In the genomic region with DNA sequence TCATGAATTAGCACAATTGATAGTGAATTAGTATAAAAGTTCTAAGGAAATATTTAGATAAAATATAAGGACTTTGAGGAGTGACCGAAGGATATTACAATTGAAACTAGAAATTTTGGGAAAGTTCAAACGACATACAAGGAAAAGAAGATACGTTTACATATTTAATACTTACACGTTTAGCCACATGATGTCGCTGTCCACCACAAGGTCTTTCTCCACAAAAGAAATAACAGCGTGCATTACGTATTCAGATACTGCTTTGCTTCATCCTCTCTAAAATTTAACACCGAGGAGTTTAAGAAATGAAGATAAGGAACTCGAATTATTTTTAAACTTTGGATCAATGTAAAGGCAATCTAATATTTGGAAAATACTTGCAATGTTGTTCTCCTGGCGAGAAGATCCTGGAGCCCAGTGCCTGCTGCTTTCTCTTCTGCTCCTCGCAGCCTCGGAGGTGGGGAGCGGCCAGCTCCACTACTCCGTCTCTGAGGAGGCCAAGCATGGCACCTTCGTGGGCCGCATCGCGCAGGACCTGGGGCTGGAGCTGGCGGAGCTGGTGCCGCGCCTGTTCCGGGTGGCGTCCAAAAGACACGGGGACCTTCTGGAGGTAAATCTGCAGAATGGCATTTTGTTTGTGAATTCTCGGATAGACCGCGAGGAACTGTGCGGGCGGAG, we compare ENCODE assay signal across 10 cellular contexts. TPM values are rescaled to one million over a fixed set of nuclear protein-coding genes. Genes with fewer than 3 reads are reported as not detected.
A peak's percentile ranks its signal among the peaks of the same experiment; 100 is the strongest.
DNase-seq lines count a peak whose midpoint lies in the region; ATAC-seq and TF ChIP-seq lines count a peak whose summit lies in the region.
"Had no signal": no experiment of that assay in that cellular context is flagged by ENCODE, and none has a peak within 500 bp of the region (broad histone marks: within the 10 kb centered on the region; RNA-seq: fewer than 3 reads in every experiment).

A gene (plus strand): TSS at position 242 of the 678 bp plus-strand sequence.

- peaks cover 4% of the 10 kb centered on the region for H3K27me3 Mint-ChIP-seq in activated naive CD4-positive, alpha-beta T cell treated with anti-CD3 and anti-CD28 coated beads, Interleukin-2, amount 10 ng/mL, durations not matched to agents 7 days and 5 days
- H3K27me3 Mint-ChIP-seq in nephron progenitor cell (ENCODE audit: low read depth, poor library complexity): no peaks in the 10 kb centered on the region

- no peak for DNase-seq in activated naive CD4-positive, alpha-beta T cell treated with anti-CD3 and anti-CD28 coated beads, Interleukin-2, amount 10 ng/mL, durations not matched to agents 7 days and 5 days
- no peak for DNase-seq in activated naive CD4-positive, alpha-beta T cell treated with anti-CD3 and anti-CD28 coated beads, Interleukin-2, amount 50 U/mL, for 16 hours
- DNase-seq in astrocyte of the hippocampus (ENCODE audit: low read depth, low spot score) (peak; percentile 5), iPS DF 6.9 (ENCODE audit: low read depth, low spot score) (no peak), thoracic aorta (ENCODE audit: low spot score) (no peak), nephron progenitor cell (no peak)
- DNase-seq: NCI-H187 treated with DMSO at 0.1 percent for 48 hours had no signal

- TF ChIP-seq CTCF in thoracic aorta (IDR thresholded peaks at IDR 0.05) (no peak), nephron progenitor cell (IDR thresholded peaks at IDR 0.05) (no peak)

- H3K4me3 ChIP-seq in iPS DF 6.9 (ENCODE audit: low read length): peak within 1 kb of the TSS; percentile 52; the same call in 1 of the 2 replicates
- peak within 1 kb of the TSS; percentile 60 for H3K4me3 ChIP-seq in thoracic aorta
- H3K4me3 ChIP-seq: BLaER1 had no signal

- peak within 1 kb of the TSS; percentile 49 for H3K27ac Mint-ChIP-seq in activated naive CD4-positive, alpha-beta T cell treated with anti-CD3 and anti-CD28 coated beads, Interleukin-2, amount 10 ng/mL, durations not matched to agents 7 days and 5 days
- no peak within 1 kb of the TSS for H3K27ac Mint-ChIP-seq in nephron progenitor cell

- peaks cover 2% of the 10 kb centered on the region for H3K36me3 Mint-ChIP-seq in activated naive CD4-positive, alpha-beta T cell treated with anti-CD3 and anti-CD28 coated beads, Interleukin-2, amount 10 ng/mL, durations not matched to agents 7 days and 5 days
- H3K36me3 Mint-ChIP-seq in nephron progenitor cell (ENCODE audit: low read depth): peaks cover 77% of the 10 kb centered on the region

- H3K27me3 ChIP-seq in iPS DF 6.9 (ENCODE audit: control insufficient read depth, insufficient read depth, low read length) (no peaks in the 10 kb centered on the region), thoracic aorta (replicated peaks; ENCODE audit: insufficient read depth) (no peaks in the 10 kb centered on the region)
- H3K27me3 ChIP-seq: BLaER1 had no signal

- no peak for ATAC-seq in thoracic aorta (ENCODE audit: insufficient number of reproducible peaks, low FRiP score, low read depth)
- ATAC-seq in HG02884 (IDR thresholded peaks at IDR 0.05; ENCODE audit: unreplicated experiment): no peak
- no peak for ATAC-seq in GM18519 (IDR thresholded peaks at IDR 0.05; ENCODE audit: low FRiP score, unreplicated experiment)

- no peak within 1 kb of the TSS for H3K27ac ChIP-seq in iPS DF 6.9 (ENCODE audit: low read length)
- no peak within 1 kb of the TSS for H3K27ac ChIP-seq in thoracic aorta
- H3K27ac ChIP-seq: BLaER1 had no signal

- WGBS in iPS DF 6.9 (ENCODE audit: insufficient coverage, insufficient read length): no CpG with 5 or more reads among the region's 29 CpGs

- H3K9me3 ChIP-seq in iPS DF 6.9 (ENCODE audit: control insufficient read depth, insufficient read depth, low read length) (no peaks in the 10 kb centered on the region), thoracic aorta (peaks cover 6% of the 10 kb centered on the region)

- peaks cover 24% of the 10 kb centered on the region for H3K9me3 Mint-ChIP-seq in activated naive CD4-positive, alpha-beta T cell treated with anti-CD3 and anti-CD28 coated beads, Interleukin-2, amount 10 ng/mL, durations not matched to agents 7 days and 5 days
- peaks cover 83% of the 10 kb centered on the region for H3K9me3 Mint-ChIP-seq in nephron progenitor cell

- H3K4me1 ChIP-seq in iPS DF 6.9 (ENCODE audit: control insufficient read depth, insufficient read depth, low read length) (no peaks in the 10 kb centered on the region), thoracic aorta (ENCODE audit: control insufficient read depth in 1 of 2, low read depth in 2 of 2) (no peaks in the 10 kb centered on the region)
- H3K4me1 ChIP-seq: BLaER1 had no signal

- H3K36me3 ChIP-seq in iPS DF 6.9 (ENCODE audit: control insufficient read depth, insufficient read depth, low read length): peaks cover 4% of the 10 kb centered on the region; the same call in 1 of the 2 replicates
- H3K36me3 ChIP-seq in thoracic aorta: no peaks in the 10 kb centered on the region
- H3K36me3 ChIP-seq: BLaER1 had no signal

- H3K4me1 Mint-ChIP-seq in activated naive CD4-positive, alpha-beta T cell treated with anti-CD3 and anti-CD28 coated beads, Interleukin-2, amount 10 ng/mL, durations not matched to agents 7 days and 5 days: no peaks in the 10 kb centered on the region
- no peaks in the 10 kb centered on the region for H3K4me1 Mint-ChIP-seq in nephron progenitor cell

- H3K4me3 Mint-ChIP-seq in activated naive CD4-positive, alpha-beta T cell treated with anti-CD3 and anti-CD28 coated beads, Interleukin-2, amount 10 ng/mL, durations not matched to agents 7 days and 5 days: peak within 1 kb of the TSS; percentile 10
- H3K4me3 Mint-ChIP-seq in nephron progenitor cell: no peak within 1 kb of the TSS

- CTCF ChIA-PET in activated naive CD4-positive, alpha-beta T cell treated with anti-CD3 and anti-CD28 coated beads, Interleukin-2, amount 10 ng/mL, durations not matched to agents 7 days and 5 days (lab: Charles Lee): no interaction called here

RNA-seq across cellular contexts. Expression of the gene that starts here (rescaled TPM):
- total RNA-seq in thoracic aorta: 1 to 10 TPM in 1 of 2 donors, under 1 TPM in 1; 0.68 to 2.0 TPM
